ENCODE assay signal across 1 cellular context in the genomic region with DNA sequence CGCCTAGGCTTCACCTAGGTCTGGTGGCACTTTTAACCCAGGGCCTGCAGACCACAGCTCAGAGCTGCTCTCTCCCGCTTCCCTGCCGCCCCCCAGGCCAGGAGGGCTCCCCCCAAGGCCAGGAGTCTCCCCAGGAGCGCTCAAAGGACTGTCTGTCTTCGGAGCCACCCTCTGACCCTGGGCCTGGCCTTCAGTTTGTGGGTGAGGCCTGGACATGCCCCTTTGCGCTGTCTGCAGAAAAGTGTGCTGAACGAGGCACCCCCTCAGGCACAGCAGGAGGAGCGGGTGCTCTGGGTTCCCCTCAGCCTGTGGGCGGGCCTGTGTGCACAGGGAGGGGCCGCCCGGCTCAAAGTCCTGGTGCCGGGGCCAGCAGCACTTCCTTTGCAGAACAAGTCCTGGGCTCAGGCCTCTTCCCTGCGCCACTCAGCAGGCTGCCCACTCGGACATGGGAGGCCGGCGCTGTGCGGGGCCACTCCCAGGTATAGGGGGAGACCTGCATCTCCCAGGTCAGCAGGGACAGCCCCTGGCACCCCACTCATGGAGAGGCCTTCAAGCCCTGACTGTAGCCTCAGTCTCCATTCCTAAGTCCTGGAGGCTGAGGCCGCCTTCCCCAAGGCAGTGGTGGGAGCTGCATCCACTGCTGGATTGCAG.
TF ChIP-seq lines count a peak whose summit lies in the region.

No MANE protein-coding gene starts in this region.

TF ChIP-seq in H1, 55 proteins besides CTCF, POLR2A, EP300 and RAD21 (continued from another document):
- TF ChIP-seq, protein P1, sequence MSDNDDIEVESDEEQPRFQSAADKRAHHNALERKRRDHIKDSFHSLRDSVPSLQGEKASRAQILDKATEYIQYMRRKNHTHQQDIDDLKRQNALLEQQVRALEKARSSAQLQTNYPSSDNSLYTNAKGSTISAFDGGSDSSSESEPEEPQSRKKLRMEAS (IDR thresholded peaks at IDR 0.05) = no peak
- no peak for TF ChIP-seq EGR1 (IDR thresholded peaks at IDR 0.05; ENCODE audit: borderline replicate concordance, low read depth, low read length)
- TF ChIP-seq BCL11A (IDR thresholded peaks at IDR 0.05; ENCODE audit: low read depth in 2 of 2, low read length in 2 of 2) = no peak
- no peak for TF ChIP-seq BACH1 (IDR thresholded peaks at IDR 0.05; ENCODE audit: low read length)
- no peak for TF ChIP-seq SP1 (IDR thresholded peaks at IDR 0.05; ENCODE audit: low read depth, low read length)
- TF ChIP-seq CBX8 (IDR thresholded peaks at IDR 0.05; ENCODE audit: borderline replicate concordance, low read depth, low read length) = no peak
- no peak for TF ChIP-seq CTBP2 (IDR thresholded peaks at IDR 0.05; ENCODE audit: borderline replicate concordance, insufficient read depth, insufficient read length, low read length)
- TF ChIP-seq SIRT6 (IDR thresholded peaks at IDR 0.05; ENCODE audit: low read length) = no peak
- no peak for TF ChIP-seq RNF2 (IDR thresholded peaks at IDR 0.05; ENCODE audit: borderline replicate concordance, low read depth, low read length, missing control alignments, poor library complexity, severe bottlenecking)
- no peak for TF ChIP-seq SP2 (IDR thresholded peaks at IDR 0.05; ENCODE audit: low read length)
- TF ChIP-seq HDAC2 (IDR thresholded peaks at IDR 0.05; ENCODE audit: borderline replicate concordance in 1 of 2, low read depth in 2 of 2, low read length in 2 of 2) = no peak
- no peak for TF ChIP-seq POU5F1 (IDR thresholded peaks at IDR 0.05; ENCODE audit: low read depth, low read length)
- TF ChIP-seq KDM4A (IDR thresholded peaks at IDR 0.05; ENCODE audit: low read depth, low read length, severe bottlenecking) = no peak
- no peak for TF ChIP-seq SP4 (IDR thresholded peaks at IDR 0.05; ENCODE audit: low read length)
- TF ChIP-seq USF2 (IDR thresholded peaks at IDR 0.05; ENCODE audit: low read length) = no peak
- no peak for TF ChIP-seq CHD2 (IDR thresholded peaks at IDR 0.05; ENCODE audit: low read length)
